Comparison of ENCODE assay signal across 23 cellular contexts in the genomic region with DNA sequence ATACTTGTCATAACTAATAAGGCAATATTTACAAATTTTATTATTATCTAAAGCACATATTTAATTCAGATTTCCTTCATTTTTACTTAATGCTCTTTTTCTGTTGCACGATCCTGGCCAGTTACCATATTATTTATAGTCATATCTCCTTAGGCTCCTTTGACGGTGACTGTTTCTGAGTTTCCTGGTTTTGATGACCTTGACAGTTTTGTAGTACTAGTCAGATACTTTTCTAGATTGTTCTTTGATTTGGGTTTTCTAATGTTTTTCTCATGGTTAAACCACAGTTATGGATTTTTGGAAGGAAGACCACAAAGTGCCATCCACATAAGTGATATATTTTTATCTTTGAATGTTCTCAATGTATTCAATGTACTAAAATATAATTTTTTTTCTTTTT.
"Had no signal": no experiment of that assay in that cellular context is flagged by ENCODE, and none has a peak within 500 bp of the region (broad histone marks: within the 10 kb centered on the region; RNA-seq: fewer than 3 reads in every experiment).

No MANE protein-coding gene starts in this region.

- H3K27ac Mint-ChIP-seq: activated B cell treated with CpG ODN at 0.5 μM for 24 hours; activated CD4-positive, alpha-beta T cell treated with anti-CD3 and anti-CD28 coated beads for 36 hours; activated naive CD8-positive, alpha-beta T cell; activated T-cell treated with anti-CD3 and anti-CD28 coated beads, Interleukin-2, amount 50 U/mL, for 24 hours; activated T-helper 17 cell treated with anti-CD3 and anti-CD28 coated beads, Interleukin-2, amount 50 U/mL, for 72 hours; endodermal cell; memory B cell; natural killer cell treated with Interleukin-12 subunit alpha and Interleukin-12 subunit beta and Interleukin-15 and Interleukin-18, amount 100 ng/mL, for 72 hours; T-cell; T-helper 2 cell treated with Interferon-gamma antibody and Interleukin-4, amounts not matched to agents 5 μg/mL and 100 μg/mL, for 36 hours had no signal

- H3K27ac ChIP-seq: adrenal gland, ovary, prostate gland, upper lobe of left lung had no signal

- H3K27me3 ChIP-seq: adrenal gland, ovary, upper lobe of left lung had no signal

- FAIRE-seq: bronchial epithelial cell had no signal

- H3K36me3 Mint-ChIP-seq: natural killer cell treated with Interleukin-12 subunit alpha and Interleukin-12 subunit beta and Interleukin-15 and Interleukin-18, amount 100 ng/mL, for 72 hours; T-cell had no signal

- H3K27me3 Mint-ChIP-seq: activated B cell treated with CpG ODN at 0.5 μM for 24 hours; activated CD4-positive, alpha-beta T cell treated with anti-CD3 and anti-CD28 coated beads for 36 hours; activated naive CD8-positive, alpha-beta T cell; activated T-cell treated with anti-CD3 and anti-CD28 coated beads, Interleukin-2, amount 50 U/mL, for 24 hours; activated T-helper 17 cell treated with anti-CD3 and anti-CD28 coated beads, Interleukin-2, amount 50 U/mL, for 72 hours; memory B cell; natural killer cell treated with Interleukin-12 subunit alpha and Interleukin-12 subunit beta and Interleukin-15 and Interleukin-18, amount 100 ng/mL, for 72 hours; T-cell had no signal

- H3K4me1 Mint-ChIP-seq: activated B cell treated with CpG ODN at 0.5 μM for 24 hours; activated CD4-positive, alpha-beta T cell treated with anti-CD3 and anti-CD28 coated beads for 36 hours; activated T-helper 17 cell treated with anti-CD3 and anti-CD28 coated beads, Interleukin-2, amount 50 U/mL, for 72 hours; memory B cell; T-cell had no signal

- H3K4me1 ChIP-seq: adrenal gland, prostate gland, upper lobe of left lung had no signal

- H3K9me3 Mint-ChIP-seq: activated B cell treated with CpG ODN at 0.5 μM for 24 hours; activated T-cell treated with anti-CD3 and anti-CD28 coated beads, Interleukin-2, amount 50 U/mL, for 24 hours; activated T-helper 17 cell treated with anti-CD3 and anti-CD28 coated beads, Interleukin-2, amount 50 U/mL, for 72 hours; endodermal cell; memory B cell; T-cell; T-helper 2 cell treated with Interferon-gamma antibody and Interleukin-4, amounts not matched to agents 5 μg/mL and 100 μg/mL, for 36 hours had no signal

- ATAC-seq: activated CD4-positive, alpha-beta T cell treated with anti-CD3 and anti-CD28 coated beads for 36 hours; activated T-helper 17 cell treated with anti-CD3 and anti-CD28 coated beads, Interleukin-2, amount 50 U/mL, for 72 hours; left cardiac atrium; natural killer cell treated with Interleukin-12 subunit alpha and Interleukin-12 subunit beta and Interleukin-15 and Interleukin-18, amount 100 ng/mL, for 72 hours; T-cell had no signal

- DNase-seq: activated B cell treated with CpG ODN at 0.5 μM for 24 hours; activated CD4-positive, alpha-beta T cell treated with anti-CD3 and anti-CD28 coated beads for 36 hours; activated CD4-positive, alpha-beta T cell treated with anti-CD3 and anti-CD28 coated beads, Interleukin-2, amount 50 U/mL, for 4 hours; activated CD8-positive, alpha-beta memory T cell treated with anti-CD3 and anti-CD28 coated beads for 24 hours; activated CD8-positive, alpha-beta memory T cell treated with anti-CD3 and anti-CD28 coated beads, Interleukin-2, amount 50 U/mL, for 4 hours; activated T-cell treated with anti-CD3 and anti-CD28 coated beads, Interleukin-2, amount 50 U/mL, for 24 hours; adrenal gland; cerebellar nuclear complex; cortex of kidney; endodermal cell; left cardiac atrium; ovary; stimulated activated CD4-positive, alpha-beta T cell treated with anti-CD3 and anti-CD28 coated beads, Interleukin-4, amount 100 ng/mL, for 24 hours; stimulated activated naive CD4-positive, alpha-beta T cell treated with Interleukin-2 at 50 U/mL for 16 hours; T-cell; upper lobe of left lung had no signal

- H3K4me3 Mint-ChIP-seq: activated B cell treated with CpG ODN at 0.5 μM for 24 hours; activated CD4-positive, alpha-beta T cell treated with anti-CD3 and anti-CD28 coated beads for 36 hours; activated naive CD8-positive, alpha-beta T cell; activated T-cell treated with anti-CD3 and anti-CD28 coated beads, Interleukin-2, amount 50 U/mL, for 24 hours; activated T-helper 17 cell treated with anti-CD3 and anti-CD28 coated beads, Interleukin-2, amount 50 U/mL, for 72 hours; endodermal cell; memory B cell; natural killer cell treated with Interleukin-12 subunit alpha and Interleukin-12 subunit beta and Interleukin-15 and Interleukin-18, amount 100 ng/mL, for 72 hours; T-cell; T-helper 2 cell treated with Interferon-gamma antibody and Interleukin-4, amounts not matched to agents 5 μg/mL and 100 μg/mL, for 36 hours had no signal
